Comparison of ENCODE assay signal across 8 cellular contexts in the genomic region with DNA sequence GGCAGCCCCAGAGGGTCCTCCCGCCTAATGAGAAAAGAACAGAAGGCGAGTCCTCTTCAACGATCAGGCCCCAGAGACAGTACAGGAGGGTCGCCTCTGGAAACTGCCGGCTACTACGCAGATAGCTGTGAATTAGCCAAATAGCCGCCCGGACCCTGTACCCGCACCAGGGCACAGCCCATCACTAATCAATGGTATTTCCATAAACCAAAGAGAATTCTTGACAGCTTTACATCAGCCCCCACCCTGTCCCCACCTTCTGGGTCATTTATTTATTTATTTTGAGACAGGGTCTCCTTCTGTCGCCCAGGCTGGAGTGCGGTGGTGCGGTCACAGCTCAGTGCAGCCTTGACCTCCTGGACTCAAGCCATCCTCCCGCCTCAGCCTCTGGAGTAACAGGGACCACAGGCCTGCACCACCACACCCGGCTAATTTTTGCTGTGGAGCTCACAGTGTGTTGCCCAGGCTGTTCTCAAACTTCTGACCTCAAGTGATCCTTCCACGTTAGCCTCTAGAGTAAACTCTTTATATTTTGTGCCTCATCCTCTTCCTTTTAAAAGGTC. TPM values are rescaled to one million over a fixed set of nuclear protein-coding genes. Genes with fewer than 3 reads are reported as not detected.
DNase-seq lines count a peak whose midpoint lies in the region; ATAC-seq and TF ChIP-seq lines count a peak whose summit lies in the region.

No MANE protein-coding gene starts in this region.

- peak overlapping the region; percentile 95 for H3K9ac ChIP-seq in NT2/D1 (ENCODE audit: insufficient read length, low read depth)

- H3K27ac Mint-ChIP-seq in CD4-positive, alpha-beta memory T cell = peak overlapping the region; percentile 85 to 93 (median 91)
- peak overlapping the region; percentile 84 for H3K27ac Mint-ChIP-seq in endothelial cell (ENCODE audit: unreplicated experiment)

- H2AFZ ChIP-seq in osteoblast (ENCODE audit: low read length) = peak overlapping the region; percentile 93

- POLR2A ChIA-PET in CD4-positive, alpha-beta memory T cell (lab: Charles Lee; ENCODE audit: partially characterized antibody) = interaction anchor here (0.6 to 1.7 kb wide), 5 partner anchors 17 to 275 kb away, joined by 3 to 7 read pairs (median 4); partner anchors contain the start of genes JPT2, TELO2 and TMEM204

- DNase-seq in CD4-positive, alpha-beta memory T cell = no peak
- DNase-seq in NT2/D1 (ENCODE audit: low read depth, low spot score) (no peak), endothelial cell (ENCODE audit: low spot score) (no peak), osteoblast (ENCODE audit: insufficient read length, low spot score, missing footprints) (no peak), KBM-7 (no peak)

- intact Hi-C loops in CD4-positive, alpha-beta memory T cell (cut with micrococcal nuclease) = loop anchor here (1.0 to 2.0 kb wide), 5 partner anchors 18 to 203 kb away; partner anchors contain the start of genes CRAMP1, IFT140, JPT2 and TELO2

- H3K27me3 ChIP-seq in CD4-positive, alpha-beta memory T cell (ENCODE audit: insufficient read depth, low read length) = no peaks in the 10 kb centered on the region
- H3K27me3 ChIP-seq in NT2/D1 (ENCODE audit: insufficient read depth, insufficient read length) (peaks cover 2% of the 10 kb centered on the region), osteoblast (ENCODE audit: insufficient read depth, low read length) (no peaks in the 10 kb centered on the region)

- peak overlapping the region; percentile 79 to 91 (median 82) for H3K4me3 Mint-ChIP-seq in CD4-positive, alpha-beta memory T cell
- peak overlapping the region; percentile 86 for H3K4me3 Mint-ChIP-seq in endothelial cell (ENCODE audit: unreplicated experiment)

- H3K4me1 Mint-ChIP-seq in CD4-positive, alpha-beta memory T cell = peaks cover 8 to 41% (median 27%) of the 10 kb centered on the region in 4 donors
- H3K4me1 Mint-ChIP-seq in endothelial cell (ENCODE audit: unreplicated experiment) = peaks cover 28% of the 10 kb centered on the region

- H3K36me3 Mint-ChIP-seq in CD4-positive, alpha-beta memory T cell = peaks cover 0 to 3% of the 10 kb centered on the region in 2 donors
- peaks cover 3% of the 10 kb centered on the region for H3K36me3 Mint-ChIP-seq in endothelial cell (ENCODE audit: low read depth, unreplicated experiment)

- H3K27ac ChIP-seq in CD4-positive, alpha-beta memory T cell (ENCODE audit: low read depth, low read length) = peak overlapping the region; percentile 91
- peak overlapping the region; percentile 75 for H3K27ac ChIP-seq in osteoblast (ENCODE audit: low read depth, low read length)

- H3K9me3 ChIP-seq in CD4-positive, alpha-beta memory T cell (ENCODE audit: control insufficient read depth in 1 of 2, low read length in 2 of 2) = no peaks in the 10 kb centered on the region
- no peaks in the 10 kb centered on the region for H3K9me3 ChIP-seq in NT2/D1 (ENCODE audit: insufficient read depth, low read length)
- H3K9me3 ChIP-seq in osteoblast (ENCODE audit: low read depth, low read length) = peaks cover 5% of the 10 kb centered on the region

- in situ Hi-C loops in KBM-7 (cut with MboI; ENCODE audit: low pct_unique_long_range_greater_than_20kb, low sequenced_read_pairs) = no loop called here

- H4K20me1 ChIP-seq in osteoblast (ENCODE audit: insufficient read depth, low read length) = no peaks in the 10 kb centered on the region

- peaks cover 25% of the 10 kb centered on the region for H3K4me1 ChIP-seq in CD4-positive, alpha-beta memory T cell (ENCODE audit: insufficient read depth, low read length)
- H3K4me1 ChIP-seq in NT2/D1 (ENCODE audit: insufficient read depth, insufficient read length) (peaks cover 6% of the 10 kb centered on the region), osteoblast (ENCODE audit: insufficient read depth, low read length) (peaks cover 20% of the 10 kb centered on the region)

- CTCF ChIA-PET in CD4-positive, alpha-beta memory T cell (lab: Charles Lee; ENCODE audit: partially characterized antibody) = interaction anchor here (0.9 kb wide), 1 partner anchor 55 kb away, joined by 3 read pairs; the partner anchor contains the start of gene UQCC4

- peaks cover 46% of the 10 kb centered on the region for H3K79me2 ChIP-seq in osteoblast (ENCODE audit: insufficient read depth, low read length)

- H3K36me3 ChIP-seq in CD4-positive, alpha-beta memory T cell (ENCODE audit: insufficient read depth, low read length) = no peaks in the 10 kb centered on the region
- peaks cover 4% of the 10 kb centered on the region for H3K36me3 ChIP-seq in NT2/D1 (ENCODE audit: insufficient read depth, insufficient read length, low read length)
- H3K36me3 ChIP-seq in osteoblast (ENCODE audit: insufficient read depth, low read length) = no peaks in the 10 kb centered on the region

- H3K4me3 ChIP-seq in CD4-positive, alpha-beta memory T cell (ENCODE audit: low read length in 2 of 2) = peak overlapping the region; percentile 49 to 74
- H3K4me3 ChIP-seq in NT2/D1 (ENCODE audit: insufficient read length, low read depth) = peak overlapping the region; percentile 87
- peak overlapping the region; percentile 82 for H3K4me3 ChIP-seq in osteoblast (ENCODE audit: insufficient read depth, low read length)

- TF ChIP-seq CTCF in endothelial cell (IDR thresholded peaks at IDR 0.05; ENCODE audit: unreplicated experiment) = no peak
- no peak for TF ChIP-seq CTCF in osteoblast (IDR thresholded peaks at IDR 0.05; ENCODE audit: extremely low read depth, low read depth, low read length)

- peak overlapping the region; percentile 98 for H3K4me2 ChIP-seq in osteoblast (ENCODE audit: insufficient read depth, low read length)

- no peaks in the 10 kb centered on the region for H3K9me3 Mint-ChIP-seq in CD4-positive, alpha-beta memory T cell
- H3K9me3 Mint-ChIP-seq in endothelial cell (ENCODE audit: unreplicated experiment) = no peaks in the 10 kb centered on the region

- peaks cover 0 to 3% of the 10 kb centered on the region in 2 donors for H3K27me3 Mint-ChIP-seq in CD4-positive, alpha-beta memory T cell
- peaks cover 15% of the 10 kb centered on the region for H3K27me3 Mint-ChIP-seq in endothelial cell (ENCODE audit: unreplicated experiment)

- ATAC-seq in GM21786 (IDR thresholded peaks at IDR 0.05; ENCODE audit: unreplicated experiment) = no peak
- ATAC-seq in HG03097 (IDR thresholded peaks at IDR 0.05; ENCODE audit: low FRiP score, unreplicated experiment) = no peak
- ATAC-seq in HG03159 (IDR thresholded peaks at IDR 0.05; ENCODE audit: unreplicated experiment) = no peak

RNA-seq across cellular contexts. Expression of gene CLCN7, which starts 0.8 kb away (rescaled TPM):
- total RNA-seq in CD4-positive, alpha-beta memory T cell = 100 to 1,000 TPM; 105 to 111 TPM
- 10 to 100 TPM; 18.1 to 29.6 TPM for polyA plus RNA-seq in CD4-positive, alpha-beta memory T cell
- 99.1 TPM for total RNA-seq in endothelial cell (ENCODE audit: unreplicated experiment)
- 161 and 187 TPM in 2 replicates for total RNA-seq in osteoblast

RNA-seq across cellular contexts. Expression of gene PTX4, which starts 13.1 kb away (rescaled TPM):
- total RNA-seq in CD4-positive, alpha-beta memory T cell = not detected
- polyA plus RNA-seq in CD4-positive, alpha-beta memory T cell = not detected
- total RNA-seq in endothelial cell (ENCODE audit: unreplicated experiment) = 0.21 TPM
- total RNA-seq in osteoblast = not detected in 2 replicates

RNA-seq across cellular contexts. Expression of gene TELO2, which starts 17.5 kb away (rescaled TPM):
- total RNA-seq in CD4-positive, alpha-beta memory T cell = 10 to 100 TPM; 55.3 to 56.0 TPM
- 10 to 100 TPM; 11.3 to 14.5 TPM for polyA plus RNA-seq in CD4-positive, alpha-beta memory T cell
- 64.5 TPM for total RNA-seq in endothelial cell (ENCODE audit: unreplicated experiment)
- 12.4 and 18.1 TPM in 2 replicates for total RNA-seq in osteoblast

RNA-seq across cellular contexts. Expression of gene CCDC154, which starts 31.3 kb away (rescaled TPM):
- 10 to 100 TPM; 12.1 to 14.7 TPM for total RNA-seq in CD4-positive, alpha-beta memory T cell
- under 1 TPM in 1 of 2 donors, not detected in 1; 0.13 TPM for polyA plus RNA-seq in CD4-positive, alpha-beta memory T cell
- 2.4 TPM for total RNA-seq in endothelial cell (ENCODE audit: unreplicated experiment)
- total RNA-seq in osteoblast = 0.36 and 0.59 TPM in 2 replicates

RNA-seq across cellular contexts. Expression of gene PERCC1, which starts 44.8 kb away (rescaled TPM):
- total RNA-seq in CD4-positive, alpha-beta memory T cell = under 1 TPM; 0.49 to 0.50 TPM
- polyA plus RNA-seq in CD4-positive, alpha-beta memory T cell = not detected
- total RNA-seq in endothelial cell (ENCODE audit: unreplicated experiment) (not detected), osteoblast (not detected in 2 replicates)
